18 cellular contexts compared by ENCODE assay signal in the genomic region with DNA sequence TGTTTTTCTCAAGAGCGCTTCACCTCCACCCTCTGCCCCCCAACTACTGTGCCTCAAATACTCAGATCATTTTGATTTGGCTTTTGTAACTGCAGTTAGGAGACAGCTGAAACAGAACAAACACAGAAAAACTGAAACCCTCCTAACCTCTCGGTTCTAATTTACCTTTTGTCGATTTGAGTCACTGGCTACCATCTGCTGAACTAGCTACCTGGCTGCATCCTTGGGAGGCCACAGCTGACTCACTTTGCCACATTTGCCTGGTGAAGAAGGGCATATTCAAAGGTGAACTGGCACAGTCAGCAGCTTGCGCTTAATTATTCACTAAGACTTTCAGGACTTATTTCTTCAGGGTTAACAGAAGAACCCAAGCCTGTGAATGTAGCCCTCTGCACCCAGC.
DNase-seq lines count a peak whose midpoint lies in the region; ATAC-seq and TF ChIP-seq lines count a peak whose summit lies in the region.
"Had no signal": no experiment of that assay in that cellular context is flagged by ENCODE, and none has a peak within 500 bp of the region (broad histone marks: within the 10 kb centered on the region; RNA-seq: fewer than 3 reads in every experiment).

No MANE protein-coding gene starts in this region.

- TF ChIP-seq CTCF in GM06990 (IDR thresholded peaks at IDR 0.05; ENCODE audit: insufficient read depth, low read length, poor library complexity, severe bottlenecking): no peak

- no peak overlapping the region for H3K4me3 ChIP-seq in GM06990 (replicated peaks; ENCODE audit: low read depth, low read length)
- H3K4me3 ChIP-seq: spleen had no signal

- no peaks in the 10 kb centered on the region for H3K36me3 Mint-ChIP-seq in activated T-cell treated with anti-CD3 and anti-CD28 coated beads, Interleukin-2, amount 50 U/mL, for 72 hours (ENCODE audit: insufficient read depth in 2 of 2)

- peaks cover 80% of the 10 kb centered on the region for H3K4me1 Mint-ChIP-seq in activated T-cell treated with anti-CD3 and anti-CD28 coated beads, Interleukin-2, amount 50 U/mL, for 72 hours (ENCODE audit: low read depth)

- no peaks in the 10 kb centered on the region; the same call in 1 of the 2 replicates for H3K27me3 ChIP-seq in GM06990 (replicated peaks; ENCODE audit: control insufficient read depth, insufficient read depth, low read length)

- H3K27ac Mint-ChIP-seq in activated T-cell treated with anti-CD3 and anti-CD28 coated beads, Interleukin-2, amount 50 U/mL, for 72 hours: peak overlapping the region; percentile 18
- H3K27ac Mint-ChIP-seq: B cell had no signal

- peak; percentile 49 for DNase-seq in GM06990 (ENCODE audit: extremely low read depth, insufficient read length)
- DNase-seq in activated T-cell treated with anti-CD3 and anti-CD28 coated beads, Interleukin-2, amount 50 U/mL, for 72 hours: peak; percentile 74 to 76
- no peak for DNase-seq in NCI-H2029 treated with DMSO at 0.1 percent for 48 hours (lab: John Stamatoyannopoulos, UW)
- DNase-seq in middle frontal gyrus (ENCODE audit: extremely low spot score, low spot score): no peak
- no peak for DNase-seq in D341Med (ENCODE audit: low spot score)
- DNase-seq: erythroblast, H7, head of caudate nucleus, kidney glomerular epithelial cell, NCI-H2029, NCI-H774, SHP77, spleen, T-helper 9 cell had no signal

- ATAC-seq in GM18520 (IDR thresholded peaks at IDR 0.05; ENCODE audit: unreplicated experiment): peak; percentile 52
- ATAC-seq in HG02852 (IDR thresholded peaks at IDR 0.05; ENCODE audit: unreplicated experiment): peak; percentile 61
- ATAC-seq in activated T-cell treated with anti-CD3 and anti-CD28 coated beads, Interleukin-2, amount 50 U/mL, for 72 hours (replicated peaks in 1 of 2): peak; percentile 92 to 95
- ATAC-seq in HG02642 (IDR thresholded peaks at IDR 0.05; ENCODE audit: poor library complexity, unreplicated experiment): no peak

- peak overlapping the region; percentile 58 to 69 for H3K4me3 Mint-ChIP-seq in activated T-cell treated with anti-CD3 and anti-CD28 coated beads, Interleukin-2, amount 50 U/mL, for 72 hours
- H3K4me3 Mint-ChIP-seq: B cell had no signal

- peaks cover 9% of the 10 kb centered on the region for H3K27me3 Mint-ChIP-seq in activated T-cell treated with anti-CD3 and anti-CD28 coated beads, Interleukin-2, amount 50 U/mL, for 72 hours (ENCODE audit: low read depth)

- no peaks in the 10 kb centered on the region for H3K36me3 ChIP-seq in GM06990 (ENCODE audit: control insufficient read depth, insufficient read depth, low read length)
- H3K36me3 ChIP-seq: spleen had no signal

- no peaks in the 10 kb centered on the region for H3K9me3 Mint-ChIP-seq in activated T-cell treated with anti-CD3 and anti-CD28 coated beads, Interleukin-2, amount 50 U/mL, for 72 hours

Comparison
In these comparisons a context has a peak if more than half of its experiments do, and no peak if none do; other contexts are left out.
1. DNase-seq: peak in GM06990 (single experiment) and activated T-cell treated with anti-CD3 and anti-CD28 coated beads, Interleukin-2, amount 50 U/mL, for 72 hours (2 of 2); none in NCI-H2029 treated with DMSO at 0.1 percent for 48 hours (single experiment), middle frontal gyrus (single experiment) and D341Med (single experiment).